Comparison of ENCODE assay signal across 8 cellular contexts in genomic region chr12:6603095-6603567, GRCh38. TPM values are rescaled to one million over a fixed set of nuclear protein-coding genes. Genes with fewer than 3 reads are reported as not detected.
A peak's percentile ranks its signal among the peaks of the same experiment; 100 is the strongest.
DNase-seq lines count a peak whose midpoint lies in the region; ATAC-seq, FAIRE-seq and TF ChIP-seq lines count a peak whose summit lies in the region.

No MANE protein-coding gene starts in this region.

- peaks cover 33 to 36% of the 10 kb centered on the region in 2 donors for H3K4me1 ChIP-seq in thyroid gland

- in situ Hi-C loops in astrocyte of the cerebellum (cut with HindIII; ENCODE audit: low sequenced_read_pairs), result no loop called here

- H3K9me3 ChIP-seq in thyroid gland, result no peaks in the 10 kb centered on the region

- H3K4me3 ChIP-seq in astrocyte of the cerebellum (ENCODE audit: low read depth, low read length) (peak overlapping the region; percentile 11), thyroid gland (replicated peaks in 1 of 3) (no peak overlapping the region)

- no peak for FAIRE-seq in D721Med (lab: Jason Lieb, UNC)

- H3K36me3 ChIP-seq in thyroid gland, result peaks cover 42 to 46% of the 10 kb centered on the region in 2 donors

- WGBS in thyroid gland, 2 donors, result 24 to 25% methylated on average over 6 of the region's 6 CpGs

- H3K27me3 ChIP-seq in thyroid gland, result no peaks in the 10 kb centered on the region

- TF ChIP-seq CTCF in D721Med (IDR thresholded peaks at IDR 0.05; ENCODE audit: insufficient read depth, missing control alignments) (no peak), astrocyte of the cerebellum (IDR thresholded peaks at IDR 0.05; ENCODE audit: low read depth, low read length, missing control alignments) (no peak), thyroid gland (IDR thresholded peaks at IDR 0.05) (no peak)

- DNase-seq in D721Med (ENCODE audit: insufficient read length, low spot score), result peak; percentile 90
- DNase-seq in NCI-H2196 treated with DMSO at 0.1 percent for 48 hours (lab: John Stamatoyannopoulos, UW; ENCODE audit: unreplicated experiment), result peak; percentile 33
- DNase-seq in astrocyte of the cerebellum (ENCODE audit: low read depth), result no peak
- DNase-seq in kidney glomerular epithelial cell (lab: John Stamatoyannopoulos, UW), result peak; percentile 37
- DNase-seq in thyroid gland, result peak; percentile 20 to 24
- DNase-seq in GDM1 (lab: John Stamatoyannopoulos, UW), result no peak
- DNase-seq in MV-4-11 (lab: John Stamatoyannopoulos, UW), result no peak

- no peak for TF ChIP-seq POLR2A in thyroid gland (IDR thresholded peaks at IDR 0.05)

- H3K27ac ChIP-seq in thyroid gland, result peak overlapping the region in 2 of 3 donors; percentile 4 to 73

- intact Hi-C loops in thyroid gland (cut with DNase I), result loop anchor here (5.0 kb wide), 1 partner anchor 36 kb away; the partner anchor contains the start of gene NOP2

- no peak for ATAC-seq in HG02870 (IDR thresholded peaks at IDR 0.05; ENCODE audit: unreplicated experiment)

RNA-seq across cellular contexts. Expression of gene CHD4, which starts 4.0 kb away (rescaled TPM):
- 100 to 1,000 TPM; 152 to 337 (median 263) TPM for total RNA-seq in thyroid gland

RNA-seq across cellular contexts. Expression of gene LPAR5, which starts 32.6 kb away (rescaled TPM):
- total RNA-seq in thyroid gland, result 1 to 10 TPM in 3 of 4 donors, under 1 TPM in 1; 0.78 to 8.1 (median 3.5) TPM

RNA-seq across cellular contexts. Expression of gene NOP2, which starts 35.0 kb away (rescaled TPM):
- 10 to 100 TPM; 23.0 to 50.8 (median 35.6) TPM for total RNA-seq in thyroid gland

RNA-seq across cellular contexts. Expression of gene ACRBP, which starts 44.1 kb away (rescaled TPM):
- 10 to 100 TPM in 2 of 4 donors, 1 to 10 TPM in 2; 8.9 to 11.4 (median 10.4) TPM for total RNA-seq in thyroid gland

RNA-seq across cellular contexts. Expression of gene IFFO1, which starts 47.3 kb away (rescaled TPM):
- total RNA-seq in thyroid gland, result 10 to 100 TPM in 1 of 4 donors, 1 to 10 TPM in 3; 5.0 to 10.2 (median 7.5) TPM

Comparison
In these comparisons a context has a peak if more than half of its experiments do, and no peak if none do; other contexts are left out.
1. DNase-seq: peak in D721Med (single experiment), NCI-H2196 treated with DMSO at 0.1 percent for 48 hours (single experiment), kidney glomerular epithelial cell (single experiment) and thyroid gland (2 of 2); none in astrocyte of the cerebellum (single experiment), GDM1 (single experiment) and MV-4-11 (single experiment).